14 cellular contexts compared by ENCODE assay signal in the genomic region with DNA sequence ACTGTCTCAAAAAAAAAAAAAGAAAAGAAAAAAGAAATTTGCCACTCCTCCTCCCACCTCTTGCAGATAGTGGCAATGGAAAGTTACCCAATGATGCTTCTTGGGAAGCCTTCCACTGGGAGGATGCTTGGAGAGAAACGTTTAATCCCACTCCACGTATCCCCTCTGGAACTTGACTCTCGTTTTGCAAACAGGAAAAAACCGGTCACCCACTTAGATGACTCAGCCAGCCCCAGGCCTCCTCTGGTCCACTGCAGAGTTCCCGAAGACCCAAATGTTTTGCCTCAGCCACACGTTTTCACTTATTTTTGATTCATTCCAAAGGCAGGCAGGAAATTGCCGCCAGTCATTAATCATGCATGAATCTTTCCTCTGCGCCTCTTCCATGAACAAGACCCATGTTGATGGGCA. TPM values are rescaled to one million over a fixed set of nuclear protein-coding genes. Genes with fewer than 3 reads are reported as not detected.
A peak's percentile ranks its signal among the peaks of the same experiment; 100 is the strongest.
DNase-seq lines count a peak whose midpoint lies in the region; ATAC-seq and TF ChIP-seq lines count a peak whose summit lies in the region.
"Had no signal": no experiment of that assay in that cellular context is flagged by ENCODE, and none has a peak within 500 bp of the region (broad histone marks: within the 10 kb centered on the region; RNA-seq: fewer than 3 reads in every experiment).

No MANE protein-coding gene starts in this region.

- no peaks in the 10 kb centered on the region for H4K20me1 ChIP-seq in osteoblast (ENCODE audit: insufficient read depth, low read length)

- H3K27me3 ChIP-seq in esophagus muscularis mucosa: no peaks in the 10 kb centered on the region
- H3K27me3 ChIP-seq in osteoblast (ENCODE audit: insufficient read depth, low read length): no peaks in the 10 kb centered on the region

- H3K79me2 ChIP-seq in osteoblast (ENCODE audit: insufficient read depth, low read length): no peaks in the 10 kb centered on the region

- 41% methylated on average over 8 of the region's 8 CpGs for WGBS in esophagus muscularis mucosa

- no peak for ATAC-seq in omental fat pad (ENCODE audit: low FRiP score)
- ATAC-seq: activated CD4-positive, CD25-positive, alpha-beta regulatory T cell treated with anti-CD3 and anti-CD28 coated beads, Interleukin-2, amount 50 U/mL, for 24 hours; HCT116 had no signal

- no peak for TF ChIP-seq POLR2A in esophagus muscularis mucosa (IDR thresholded peaks at IDR 0.05; ENCODE audit: low read depth)

- H3K4me3 ChIP-seq in esophagus muscularis mucosa (no peak overlapping the region), osteoblast (ENCODE audit: insufficient read depth, low read length) (peak overlapping the region; percentile 1)
- H3K4me3 ChIP-seq: lung, skin epidermis had no signal

- peak overlapping the region; percentile 70 for H3K4me2 ChIP-seq in osteoblast (ENCODE audit: insufficient read depth, low read length)

- peak overlapping the region; percentile 66 for H2AFZ ChIP-seq in osteoblast (ENCODE audit: low read length)

- H3K4me1 ChIP-seq in esophagus muscularis mucosa (peaks cover 0 to 4% (median 0%) of the 10 kb centered on the region in 4 donors), osteoblast (ENCODE audit: insufficient read depth, low read length) (peaks cover 21% of the 10 kb centered on the region)

- H3K9me3 ChIP-seq in esophagus muscularis mucosa (no peaks in the 10 kb centered on the region), osteoblast (ENCODE audit: low read depth, low read length) (no peaks in the 10 kb centered on the region)

- intact Hi-C loops in esophagus muscularis mucosa (cut with DNase I): no loop called here

- H3K36me3 ChIP-seq in esophagus muscularis mucosa: no peaks in the 10 kb centered on the region
- H3K36me3 ChIP-seq in osteoblast (ENCODE audit: insufficient read depth, low read length): no peaks in the 10 kb centered on the region

- peak; percentile 98 for DNase-seq in EL
- peak; percentile 98 for DNase-seq in RPMI7951 (ENCODE audit: low read depth)
- DNase-seq in esophagus muscularis mucosa (ENCODE audit: extremely low spot score): no peak
- DNase-seq in osteoblast (ENCODE audit: insufficient read length, low spot score, missing footprints): peak; percentile 93
- DNase-seq in activated effector memory CD4-positive, alpha-beta T cell treated with anti-CD3 and anti-CD28 coated beads, Interleukin-2, amount 50 U/mL, for 16 hours: no peak
- no peak for DNase-seq in omental fat pad (ENCODE audit: low spot score)
- no peak for DNase-seq in germinal center (ENCODE audit: low spot score)
- DNase-seq in NCI-H524 treated with DMSO at 0.1 percent for 48 hours (lab: John Stamatoyannopoulos, UW): no peak
- DNase-seq: DMS79, NCI-H1048 had no signal

- peak overlapping the region in 3 of 4 donors; percentile 31 to 55 (median 43) for H3K27ac ChIP-seq in esophagus muscularis mucosa (replicated peaks in 1 of 4)
- H3K27ac ChIP-seq in osteoblast (ENCODE audit: low read depth, low read length): peak overlapping the region; percentile 86

- TF ChIP-seq CTCF in esophagus muscularis mucosa (IDR thresholded peaks at IDR 0.05) (no peak), osteoblast (IDR thresholded peaks at IDR 0.05; ENCODE audit: extremely low read depth, low read depth, low read length) (no peak), omental fat pad (IDR thresholded peaks at IDR 0.05) (no peak)

- no peak for TF ChIP-seq EP300 in esophagus muscularis mucosa (IDR thresholded peaks at IDR 0.05)

RNA-seq across cellular contexts. Expression of a gene that starts 9.3 kb away (rescaled TPM):
- total RNA-seq in RPMI7951 (2014; rRNA removed; shearing (Covaris generic)): 0.48 TPM in 1 of 2 replicates, not detected in the other
- total RNA-seq in esophagus muscularis mucosa (not detected), osteoblast (not detected in 2 replicates), omental fat pad (1 to 10 TPM in 1 of 4 donors, not detected in 3; 1.2 TPM)

RNA-seq across cellular contexts. Expression of a gene that starts 13.9 kb away (rescaled TPM):
- 1.3 and 5.0 TPM in 2 replicates for total RNA-seq in RPMI7951 (2014; rRNA removed; shearing (Covaris generic))
- total RNA-seq in esophagus muscularis mucosa (10 to 100 TPM in 2 of 4 donors, 1 to 10 TPM in 1, under 1 TPM in 1; 0.66 to 12.3 (median 8.7) TPM), osteoblast (1.8 and 4.7 TPM in 2 replicates), omental fat pad (10 to 100 TPM in 1 of 4 donors, 1 to 10 TPM in 3; 5.5 to 11.5 (median 8.2) TPM)

RNA-seq across cellular contexts. Expression of a gene that starts 20.8 kb away (rescaled TPM):
- 4.9 and 9.9 TPM in 2 replicates for total RNA-seq in RPMI7951 (2014; rRNA removed; shearing (Covaris generic))
- total RNA-seq in esophagus muscularis mucosa (10 to 100 TPM; 17.4 to 26.7 (median 22.3) TPM), osteoblast (30.8 and 34.5 TPM in 2 replicates), omental fat pad (10 to 100 TPM; 22.6 to 41.1 (median 30.2) TPM)

RNA-seq across cellular contexts. Expression of a gene that starts 40.0 kb away (rescaled TPM):
- 77.2 and 102 TPM in 2 replicates for total RNA-seq in RPMI7951 (2014; rRNA removed; shearing (Covaris generic))
- total RNA-seq in esophagus muscularis mucosa (10 to 100 TPM; 55.2 to 71.7 (median 66.5) TPM), osteoblast (109 and 113 TPM in 2 replicates), omental fat pad (100 to 1,000 TPM in 1 of 4 donors, 10 to 100 TPM in 3; 61.8 to 178 (median 90.0) TPM)

Comparison
In these comparisons a context has a peak if more than half of its experiments do, and no peak if none do; other contexts are left out.
1. DNase-seq: peak in EL (single experiment), RPMI7951 (single experiment) and osteoblast (single experiment); none in esophagus muscularis mucosa (single experiment), activated effector memory CD4-positive, alpha-beta T cell treated with anti-CD3 and anti-CD28 coated beads, Interleukin-2, amount 50 U/mL, for 16 hours (single experiment), omental fat pad (single experiment), germinal center (single experiment) and NCI-H524 treated with DMSO at 0.1 percent for 48 hours (single experiment).